ENCODE assay signal across 8 cellular contexts in genomic region chr3:40309925-40310635, GRCh38. TPM values are rescaled to one million over a fixed set of nuclear protein-coding genes. Genes with fewer than 3 reads are reported as not detected.
DNase-seq lines count a peak whose midpoint lies in the region; ATAC-seq and TF ChIP-seq lines count a peak whose summit lies in the region.

No MANE protein-coding gene starts in this region.

- peak; percentile 60 for DNase-seq in EH (ENCODE audit: low read depth)
- DNase-seq in HL-60 (ENCODE audit: low read depth in 1 of 2, low spot score in 1 of 2) = peak; percentile 25 to 47
- peak; percentile 61 for DNase-seq in activated CD4-positive, alpha-beta T cell treated with anti-CD3 and anti-CD28 coated beads for 36 hours
- peak; percentile 73 for DNase-seq in endodermal cell
- peak; percentile 60 for DNase-seq in mesendoderm
- peak; percentile 62 for DNase-seq in superior temporal gyrus (ENCODE audit: extremely low spot score)
- no peak for DNase-seq in T1000 (lab: John Stamatoyannopoulos, UW)

- TF ChIP-seq CTCF in HL-60 (IDR thresholded peaks at IDR 0.05; ENCODE audit: insufficient read depth, low read length) (no peak), endodermal cell (conservative IDR thresholded peaks at IDR 0.05) (no peak)

- no peaks in the 10 kb centered on the region for H3K79me1 ChIP-seq in mesendoderm (ENCODE audit: low read length)

- H3K23ac ChIP-seq in mesendoderm (ENCODE audit: low read length) = no peak overlapping the region

- H3K27me3 Mint-ChIP-seq in activated CD4-positive, alpha-beta T cell treated with anti-CD3 and anti-CD28 coated beads for 36 hours = no peaks in the 10 kb centered on the region
- H3K27me3 Mint-ChIP-seq in endodermal cell (ENCODE audit: insufficient read depth) = no peaks in the 10 kb centered on the region

- H3K4me1 ChIP-seq in endodermal cell (ENCODE audit: control insufficient read depth, insufficient read depth, low read length) = no peaks in the 10 kb centered on the region
- H3K4me1 ChIP-seq in mesendoderm (ENCODE audit: control insufficient read depth, low read depth, low read length) = no peaks in the 10 kb centered on the region

- peaks cover 25% of the 10 kb centered on the region for H3K4me1 Mint-ChIP-seq in activated CD4-positive, alpha-beta T cell treated with anti-CD3 and anti-CD28 coated beads for 36 hours
- peaks cover 25% of the 10 kb centered on the region for H3K4me1 Mint-ChIP-seq in endodermal cell

- H3K27me3 ChIP-seq in HL-60 (ENCODE audit: insufficient read depth, poor library complexity, severe bottlenecking) = no peaks in the 10 kb centered on the region
- no peaks in the 10 kb centered on the region for H3K27me3 ChIP-seq in endodermal cell (ENCODE audit: control insufficient read depth, insufficient read depth, low read length, poor library complexity, severe bottlenecking)
- no peaks in the 10 kb centered on the region for H3K27me3 ChIP-seq in mesendoderm (ENCODE audit: insufficient read depth, low read length, poor library complexity)

- peak overlapping the region; percentile 85 for H3K4me3 ChIP-seq in HL-60 (replicated peaks; ENCODE audit: insufficient read depth, low read length)
- H3K4me3 ChIP-seq in endodermal cell (ENCODE audit: low read length) = peak overlapping the region; percentile 98
- peak overlapping the region; percentile 83 for H3K4me3 ChIP-seq in mesendoderm (ENCODE audit: low read length)

- no peak overlapping the region for H2AK5ac ChIP-seq in mesendoderm (ENCODE audit: low read length)

- H3K18ac ChIP-seq in mesendoderm (ENCODE audit: low read length) = peak overlapping the region; percentile 81

- peak overlapping the region; percentile 100 for H3K4me3 Mint-ChIP-seq in activated CD4-positive, alpha-beta T cell treated with anti-CD3 and anti-CD28 coated beads for 36 hours
- H3K4me3 Mint-ChIP-seq in endodermal cell = peak overlapping the region; percentile 99

- peak overlapping the region; percentile 90 for H3K56ac ChIP-seq in mesendoderm (ENCODE audit: low read length)

- POLR2A ChIA-PET in activated CD4-positive, alpha-beta T cell treated with anti-CD3 and anti-CD28 coated beads for 36 hours (lab: Charles Lee) = interaction anchor here (1.0 to 1.2 kb wide), 2 partner anchors 27 to 147 kb away, joined by 4 to 5 read pairs; partner anchors contain the start of gene RPL14

- peak overlapping the region; percentile 90 for H3K27ac ChIP-seq in HL-60 (replicated peaks)
- peak overlapping the region; percentile 98 for H3K27ac ChIP-seq in endodermal cell (ENCODE audit: low read depth, low read length)
- peak overlapping the region; percentile 84 for H3K27ac ChIP-seq in mesendoderm (ENCODE audit: low read depth, low read length)

- no peak overlapping the region for H4K5ac ChIP-seq in mesendoderm (ENCODE audit: low read length)

- H3K4me2 ChIP-seq in mesendoderm (ENCODE audit: low read length) = no peak overlapping the region

- H3K36me3 Mint-ChIP-seq in activated CD4-positive, alpha-beta T cell treated with anti-CD3 and anti-CD28 coated beads for 36 hours (ENCODE audit: low read depth) = peaks cover 29% of the 10 kb centered on the region
- H3K36me3 Mint-ChIP-seq in endodermal cell (ENCODE audit: low read depth) = peaks cover 26% of the 10 kb centered on the region

- H3K27ac Mint-ChIP-seq in activated CD4-positive, alpha-beta T cell treated with anti-CD3 and anti-CD28 coated beads for 36 hours = peak overlapping the region; percentile 99
- peak overlapping the region; percentile 99 for H3K27ac Mint-ChIP-seq in endodermal cell

- H4K8ac ChIP-seq in mesendoderm (ENCODE audit: low read depth, low read length) = no peak overlapping the region

- peak overlapping the region; percentile 37 for H2BK120ac ChIP-seq in mesendoderm (ENCODE audit: low read depth, low read length)

- peaks cover 37% of the 10 kb centered on the region for H3K36me3 ChIP-seq in endodermal cell (ENCODE audit: control insufficient read depth, insufficient read depth, low read length)
- H3K36me3 ChIP-seq in mesendoderm (ENCODE audit: control insufficient read depth, insufficient read depth, low read length) = peaks cover 3% of the 10 kb centered on the region

- peaks cover 13% of the 10 kb centered on the region for H3K79me2 ChIP-seq in mesendoderm (ENCODE audit: control insufficient read depth, insufficient read depth, low read length)

- CTCF ChIA-PET in activated CD4-positive, alpha-beta T cell treated with anti-CD3 and anti-CD28 coated beads for 36 hours (lab: Charles Lee) = interaction anchor here (0.6 to 1.6 kb wide), 3 partner anchors 10 to 118 kb away, joined by 3 to 11 read pairs (median 4); no protein-coding TSS in a partner anchor

- peak overlapping the region; percentile 98 for H3K9ac ChIP-seq in endodermal cell (ENCODE audit: extremely low read depth, low read length, poor library complexity, severe bottlenecking)
- H3K9ac ChIP-seq in mesendoderm (ENCODE audit: low read length) = peak overlapping the region; percentile 81

- H3K9me3 Mint-ChIP-seq in activated CD4-positive, alpha-beta T cell treated with anti-CD3 and anti-CD28 coated beads for 36 hours (ENCODE audit: low read depth) = no peaks in the 10 kb centered on the region
- no peaks in the 10 kb centered on the region for H3K9me3 Mint-ChIP-seq in endodermal cell

- no peaks in the 10 kb centered on the region for H3K9me3 ChIP-seq in endodermal cell (ENCODE audit: control insufficient read depth, low read length)

- peak overlapping the region; percentile 89 for H3K4ac ChIP-seq in mesendoderm (ENCODE audit: low read depth, low read length)

- H2BK5ac ChIP-seq in mesendoderm (ENCODE audit: low read length) = peak overlapping the region; percentile 37

- ATAC-seq in GM21381 (IDR thresholded peaks at IDR 0.05; ENCODE audit: unreplicated experiment) = peak; percentile 18
- peak; percentile 30 for ATAC-seq in activated CD4-positive, alpha-beta T cell treated with anti-CD3 and anti-CD28 coated beads for 36 hours

- intact Hi-C loops in activated CD4-positive, alpha-beta T cell treated with anti-CD3 and anti-CD28 coated beads for 36 hours (cut with DNase I, micrococcal nuclease) = loop anchor here (1.0 to 5.0 kb wide), 8 partner anchors 27 to 1652 kb away; partner anchors contain the start of genes RPL14 (in 2 of the 2), RPSA (in 2 of the 2), ZNF621 (in 2 of the 2) and CTNNB1 (in 1 of the 2)

- WGBS in endodermal cell (ENCODE audit: insufficient coverage in 1 of 2, insufficient read length in 1 of 2), 2 experiments = 0% methylated on average over 26 to 46 of the region's 47 CpGs
- no CpG with 5 or more reads among the region's 47 CpGs for WGBS in mesendoderm (ENCODE audit: extremely low coverage, insufficient coverage, low lambda C conversion rate)

- H2BK15ac ChIP-seq in mesendoderm (replicated peaks; ENCODE audit: low read depth) = no peak overlapping the region

RNA-seq across cellular contexts. Expression of gene EIF1B, which starts 0.6 kb away (rescaled TPM):
- total RNA-seq in activated CD4-positive, alpha-beta T cell treated with anti-CD3 and anti-CD28 coated beads for 36 hours = 10 to 100 TPM; 35.1 to 39.2 TPM
- total RNA-seq in endodermal cell = 10 to 100 TPM; 67.4 to 83.8 TPM
- 178 TPM for polyA plus RNA-seq in endodermal cell (2013, experiment 1 of 2)
- 154 TPM for polyA plus RNA-seq in endodermal cell (2013, experiment 2 of 2)
- 109 TPM for polyA plus RNA-seq in mesendoderm (2013, experiment 1 of 2)
- 108 TPM for polyA plus RNA-seq in mesendoderm (2013, experiment 2 of 2)
